ENCODE assay signal across 1 cellular context in genomic region chr19:49468199-49468598, GRCh38.
TF ChIP-seq lines count a peak whose summit lies in the region.

No MANE protein-coding gene starts in this region.

TF ChIP-seq in HEK293, 187 proteins besides CTCF, POLR2A, EP300 and RAD21 (continued from another document):
- TF ChIP-seq PRDM2 (tag by site-specific recombination; IDR thresholded peaks at IDR 0.05; ENCODE audit: borderline replicate concordance) (no peak), ZNF707 (tag by site-specific recombination; IDR thresholded peaks at IDR 0.05) (no peak), SALL2 (tag by site-specific recombination; IDR thresholded peaks at IDR 0.05; ENCODE audit: borderline replicate concordance) (no peak), ZNF544 (tag by site-specific recombination; IDR thresholded peaks at IDR 0.05) (no peak), ZNF292 (tag by site-specific recombination; IDR thresholded peaks at IDR 0.05; ENCODE audit: borderline replicate concordance, low read depth) (no peak), ZNF555 (tag by site-specific recombination; conservative IDR thresholded peaks at IDR 0.05) (no peak), PRDM1 (tag by site-specific recombination; IDR thresholded peaks at IDR 0.05) (no peak)
